ENCODE assay signal across 14 cellular contexts in the genomic region with DNA sequence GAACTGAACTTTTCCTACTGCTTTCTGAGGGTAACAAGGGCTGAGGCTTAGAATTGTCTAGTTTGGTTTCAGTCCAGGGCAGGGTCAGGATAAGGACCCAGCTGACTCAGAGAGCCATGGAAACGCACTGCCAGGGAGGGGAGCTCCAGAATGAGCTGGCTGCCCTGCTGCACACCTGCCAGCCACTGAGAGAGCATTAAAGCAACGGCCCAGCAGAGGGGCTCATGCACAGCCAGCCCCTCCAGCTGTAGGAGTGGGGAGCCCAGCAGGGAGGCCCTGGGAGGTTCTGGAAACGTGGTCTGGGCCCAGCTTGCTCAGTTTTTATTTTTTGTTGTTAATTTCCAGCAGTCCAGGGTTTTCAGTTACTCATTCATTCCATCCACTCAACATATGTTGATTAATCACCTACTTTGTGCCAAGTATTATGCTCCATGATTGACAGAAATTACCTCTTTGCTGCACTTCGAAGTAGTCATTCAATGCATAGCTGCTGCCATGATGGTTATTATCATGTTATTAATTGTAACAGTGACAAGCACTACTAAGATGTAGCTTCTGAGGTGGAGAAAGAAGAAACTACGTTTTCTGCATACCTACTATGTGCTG. TPM values are rescaled to one million over a fixed set of nuclear protein-coding genes. Genes with fewer than 3 reads are reported as not detected.
DNase-seq lines count a peak whose midpoint lies in the region; ATAC-seq and TF ChIP-seq lines count a peak whose summit lies in the region.
"Had no signal": no experiment of that assay in that cellular context is flagged by ENCODE, and none has a peak within 500 bp of the region (broad histone marks: within the 10 kb centered on the region; RNA-seq: fewer than 3 reads in every experiment).

No MANE protein-coding gene starts in this region.

- peak overlapping the region in 34 of 59 donors; percentile 2 to 71 (median 42) for H3K27ac ChIP-seq in dorsolateral prefrontal cortex

- no peaks in the 10 kb centered on the region for H3K27me3 ChIP-seq in dorsolateral prefrontal cortex

- no peak for TF ChIP-seq CTCF in dorsolateral prefrontal cortex (IDR thresholded peaks at IDR 0.05 in 54 of 56, conservative IDR thresholded peaks at IDR 0.05 in 2 of 56; ENCODE audit: low read depth in 1 of 56, partially characterized antibody in 56 of 56)

- H3K4me3 ChIP-seq in dorsolateral prefrontal cortex = no peak overlapping the region

- intact Hi-C loops in dorsolateral prefrontal cortex (cut with DNase I) = no loop called here

- DNase-seq in NCI-H82 (lab: John Stamatoyannopoulos, UW) (peak; percentile 60), NCI-H82 treated with DMSO at 0.1 percent for 48 hours (lab: John Stamatoyannopoulos, UW; ENCODE audit: unreplicated experiment) (no peak), NCI-H69 (lab: John Stamatoyannopoulos, UW) (peak; percentile 22), dorsolateral prefrontal cortex (no peak), occipital lobe (lab: John Stamatoyannopoulos, UW) (peak; percentile 20), medulla oblongata (ENCODE audit: extremely low spot score) (no peak), GM19238 (ENCODE audit: insufficient read length, low spot score) (no peak)
- DNase-seq: activated T-cell treated with anti-CD3 and anti-CD28 coated beads, Interleukin-2, amount 50 U/mL, for 24 hours; hypothalamus; NCI-H2171 treated with DMSO at 0.1 percent for 48 hours; stimulated activated CD4-positive, alpha-beta T cell treated with anti-CD3 and anti-CD28 coated beads, Interleukin-4, amount 100 ng/mL, for 1 hour had no signal

- no peak for ATAC-seq in HG03457 (IDR thresholded peaks at IDR 0.05; ENCODE audit: unreplicated experiment)

RNA-seq across cellular contexts. Expression of gene KCNK12, which starts 11.6 kb away (rescaled TPM):
- total RNA-seq in dorsolateral prefrontal cortex = 10 to 100 TPM in 119 of 120 experiments, 1 to 10 TPM in 1; 5.3 to 38.0 (median 20.1) TPM
- total RNA-seq in occipital lobe = 1.1 TPM
- total RNA-seq: progenitor cell of endocrine pancreas, SK-MEL-5 had no signal

Comparison
In these comparisons a context has a peak if more than half of its experiments do, and no peak if none do; other contexts are left out.
1. DNase-seq: peak in NCI-H82 (single experiment), NCI-H69 (single experiment) and occipital lobe (single experiment); none in NCI-H82 treated with DMSO at 0.1 percent for 48 hours (single experiment), dorsolateral prefrontal cortex (0 of 10), medulla oblongata (single experiment) and GM19238 (single experiment).